In genomic region chr1:6667139-6667538, GRCh38 we compare ENCODE assay signal across 23 cellular contexts.
"Had no signal": no experiment of that assay in that cellular context is flagged by ENCODE, and none has a peak within 500 bp of the region (broad histone marks: within the 10 kb centered on the region; RNA-seq: fewer than 3 reads in every experiment).

No MANE protein-coding gene starts in this region.

- ATAC-seq: activated CD4-positive, alpha-beta T cell treated with anti-CD3 and anti-CD28 coated beads for 36 hours; activated T-cell treated with anti-CD3 and anti-CD28 coated beads, Interleukin-2, amount 50 U/mL, for 4 hours; foreskin keratinocyte; T-helper 17 cell had no signal

- H3K79me2 ChIP-seq: hepatocyte had no signal

- H3K9me3 Mint-ChIP-seq: activated B cell treated with CpG ODN at 0.5 μM for 24 hours; activated naive CD4-positive, alpha-beta T cell treated with anti-CD3 and anti-CD28 coated beads for 36 hours; activated naive CD8-positive, alpha-beta T cell treated with anti-CD3 and anti-CD28 coated beads, Interleukin-2, amount 10 ng/mL, durations not matched to agents 7 days and 5 days; activated T-cell treated with anti-CD3 and anti-CD28 coated beads, Interleukin-2, amount 50 U/mL, for 4 hours; activated T-helper 2 cell treated with anti-CD3 and anti-CD28 coated beads, Interferon-gamma antibody, Interleukin-2, Interleukin-4, amounts not matched to agents 10 μg/mL and 5 μg/mL and 100 μg/mL, durations not matched to agents 14 hours and 24 hours and 36 hours; dendritic cell treated with granulocyte-macrophage colony-stimulating factor and Interleukin-4, amounts not matched to agents 40 ng/mL and 50 ng/mL, for 4 days; immature natural killer cell; memory B cell; nephron had no signal

- H3K9me3 ChIP-seq: thoracic aorta, upper lobe of left lung had no signal

- DNase-seq: activated B cell treated with CpG ODN at 0.5 μM for 24 hours; activated CD4-positive, alpha-beta T cell treated with anti-CD3 and anti-CD28 coated beads for 36 hours; activated CD4-positive, alpha-beta T cell treated with anti-CD3 and anti-CD28 coated beads, Interleukin-2, amount 50 U/mL, for 48 hours; activated CD8-positive, alpha-beta memory T cell treated with anti-CD3 and anti-CD28 coated beads, Interleukin-2, amount 50 U/mL, for 48 hours; activated naive CD4-positive, alpha-beta T cell treated with anti-CD3 and anti-CD28 coated beads for 36 hours; activated naive CD8-positive, alpha-beta T cell treated with anti-CD3 and anti-CD28 coated beads, Interleukin-2, amount 10 ng/mL, durations not matched to agents 7 days and 5 days; activated T-cell treated with anti-CD3 and anti-CD28 coated beads, Interleukin-2, amount 50 U/mL, for 4 hours; amygdala; effector CD4-positive, alpha-beta T cell; foreskin keratinocyte; immature natural killer cell; kidney glomerular epithelial cell; stimulated activated CD4-positive, alpha-beta T cell treated with anti-CD3 and anti-CD28 coated beads, Interleukin-2, amount 100 ng/mL, for 48 hours; stimulated activated naive CD4-positive, alpha-beta T cell; SW 1271; T-helper 17 cell; upper lobe of left lung had no signal

- H3K4me1 Mint-ChIP-seq: activated B cell treated with CpG ODN at 0.5 μM for 24 hours; activated CD4-positive, alpha-beta T cell treated with anti-CD3 and anti-CD28 coated beads for 36 hours; activated naive CD8-positive, alpha-beta T cell treated with anti-CD3 and anti-CD28 coated beads, Interleukin-2, amount 10 ng/mL, durations not matched to agents 7 days and 5 days; memory B cell; T-helper 17 cell had no signal

- H3K27me3 ChIP-seq: foreskin keratinocyte, hepatocyte, upper lobe of left lung had no signal

- H3K27ac Mint-ChIP-seq: activated B cell treated with CpG ODN at 0.5 μM for 24 hours; activated CD4-positive, alpha-beta T cell treated with anti-CD3 and anti-CD28 coated beads for 36 hours; activated naive CD4-positive, alpha-beta T cell treated with anti-CD3 and anti-CD28 coated beads for 36 hours; activated naive CD8-positive, alpha-beta T cell treated with anti-CD3 and anti-CD28 coated beads, Interleukin-2, amount 10 ng/mL, durations not matched to agents 7 days and 5 days; activated T-helper 2 cell treated with anti-CD3 and anti-CD28 coated beads, Interferon-gamma antibody, Interleukin-2, Interleukin-4, amounts not matched to agents 10 μg/mL and 5 μg/mL and 100 μg/mL, durations not matched to agents 14 hours and 24 hours and 36 hours; dendritic cell treated with granulocyte-macrophage colony-stimulating factor and Interleukin-4, amounts not matched to agents 40 ng/mL and 50 ng/mL, for 4 days; immature natural killer cell; memory B cell; nephron; T-helper 17 cell had no signal

- H2AFZ ChIP-seq: hepatocyte had no signal

- H3K4me3 Mint-ChIP-seq: activated B cell treated with CpG ODN at 0.5 μM for 24 hours; activated CD4-positive, alpha-beta T cell treated with anti-CD3 and anti-CD28 coated beads for 36 hours; activated naive CD4-positive, alpha-beta T cell treated with anti-CD3 and anti-CD28 coated beads for 36 hours; activated naive CD8-positive, alpha-beta T cell treated with anti-CD3 and anti-CD28 coated beads, Interleukin-2, amount 10 ng/mL, durations not matched to agents 7 days and 5 days; activated T-cell treated with anti-CD3 and anti-CD28 coated beads, Interleukin-2, amount 50 U/mL, for 4 hours; dendritic cell treated with granulocyte-macrophage colony-stimulating factor and Interleukin-4, amounts not matched to agents 40 ng/mL and 50 ng/mL, for 4 days; immature natural killer cell; memory B cell; nephron; T-helper 17 cell had no signal

- H3K4me2 ChIP-seq: hepatocyte had no signal

- H3K27ac ChIP-seq: foreskin keratinocyte, hepatocyte, thoracic aorta, upper lobe of left lung had no signal

- H3K27me3 Mint-ChIP-seq: activated B cell treated with CpG ODN at 0.5 μM for 24 hours; activated CD4-positive, alpha-beta T cell treated with anti-CD3 and anti-CD28 coated beads for 36 hours; activated naive CD8-positive, alpha-beta T cell treated with anti-CD3 and anti-CD28 coated beads, Interleukin-2, amount 10 ng/mL, durations not matched to agents 7 days and 5 days; dendritic cell treated with granulocyte-macrophage colony-stimulating factor and Interleukin-4, amounts not matched to agents 40 ng/mL and 50 ng/mL, for 4 days; memory B cell; T-helper 17 cell had no signal

- H3K36me3 Mint-ChIP-seq: activated naive CD8-positive, alpha-beta T cell treated with anti-CD3 and anti-CD28 coated beads, Interleukin-2, amount 10 ng/mL, durations not matched to agents 7 days and 5 days had no signal

- H3K4me1 ChIP-seq: foreskin keratinocyte, upper lobe of left lung had no signal

- H3K4me3 ChIP-seq: hepatocyte, thoracic aorta, upper lobe of left lung had no signal
